8 cellular contexts compared by ENCODE assay signal in the genomic region with DNA sequence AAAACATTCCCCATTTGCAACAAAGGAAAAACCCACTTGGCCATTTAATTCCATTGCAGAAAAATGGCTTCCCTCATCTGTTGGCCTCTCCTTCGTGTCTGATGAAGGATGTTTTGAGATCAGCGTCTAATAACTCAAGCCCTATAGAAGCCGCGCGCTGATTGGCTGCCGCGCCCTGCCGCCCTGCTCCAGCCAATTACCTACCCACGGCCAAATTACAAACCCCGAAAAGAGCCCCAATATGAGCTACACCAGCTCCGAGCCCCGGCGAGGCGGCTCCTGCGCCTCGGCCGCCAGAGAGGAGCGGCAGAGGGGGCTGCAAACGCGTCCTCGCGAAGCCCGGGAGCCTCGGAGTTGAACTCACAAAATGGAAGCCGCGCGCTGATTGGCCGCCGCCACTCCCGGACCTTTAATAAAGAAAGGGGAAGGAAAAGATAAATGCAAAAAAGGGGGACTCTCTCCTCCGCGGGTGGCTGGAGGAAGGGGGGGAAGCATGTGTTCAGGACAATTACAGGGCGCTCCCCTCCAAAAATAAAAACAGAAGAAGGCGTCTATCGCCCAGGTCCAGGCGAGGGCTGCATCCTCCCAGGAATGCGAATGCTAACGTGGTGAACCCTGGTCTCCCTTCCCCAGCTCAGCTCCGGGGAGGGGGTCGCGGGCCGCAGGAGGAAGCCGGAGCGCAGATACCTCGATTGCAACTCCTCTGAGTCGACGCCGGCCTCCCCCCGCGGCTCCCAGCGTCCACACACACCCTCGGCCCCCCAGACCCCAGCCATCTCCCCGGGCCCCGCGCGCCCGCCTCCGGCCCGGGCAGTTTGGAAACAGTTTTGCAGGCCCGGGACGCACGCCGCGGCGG. TPM values are rescaled to one million over a fixed set of nuclear protein-coding genes. Genes with fewer than 3 reads are reported as not detected.
DNase-seq lines count a peak whose midpoint lies in the region; TF ChIP-seq lines count a peak whose summit lies in the region.

No MANE protein-coding gene starts in this region.

- peaks cover 11 to 12% of the 10 kb centered on the region in 2 experiments for H3K36me3 ChIP-seq in SK-N-SH (replicated peaks in 1 of 2; ENCODE audit: control insufficient read depth in 1 of 2, insufficient read depth in 2 of 2, low read length in 1 of 2)
- H3K36me3 ChIP-seq in neutrophil, result peaks cover 19% of the 10 kb centered on the region

- peaks cover 72% of the 10 kb centered on the region for H3K79me2 ChIP-seq in SK-N-SH (ENCODE audit: insufficient read depth)

- H4K20me1 ChIP-seq in SK-N-SH (ENCODE audit: insufficient read depth), result peaks cover 8% of the 10 kb centered on the region

- POLR2A ChIA-PET in HEK293T (lab: Yijun Ruan, JAX), result interaction anchor here (0.6 to 2.9 kb wide), 11 partner anchors 8 to 116 kb away, joined by 3 to 15 read pairs (median 3); a partner anchor contains a TSS
- POLR2A ChIA-PET in SK-N-SH (lab: Yijun Ruan, JAX), result interaction anchor here (0.6 to 3.4 kb wide), 6 partner anchors 8 to 221 kb away, joined by 3 to 30 read pairs (median 4); a partner anchor contains a TSS

- peak overlapping the region; percentile 77 for H3K4me2 ChIP-seq in SK-N-SH

- no peaks in the 10 kb centered on the region for H3K27me3 Mint-ChIP-seq in activated naive CD4-positive, alpha-beta T cell treated with anti-CD3 and anti-CD28 coated beads, Interleukin-2, amount 50 U/mL, for 24 hours

- H3K36me3 Mint-ChIP-seq in activated naive CD4-positive, alpha-beta T cell treated with anti-CD3 and anti-CD28 coated beads, Interleukin-2, amount 50 U/mL, for 24 hours, result peaks cover 2% of the 10 kb centered on the region

- H3K4me3 ChIP-seq in SK-N-SH (ENCODE audit: low read depth in 2 of 2, low read length in 1 of 2) (peak overlapping the region; percentile 70 to 73), neutrophil (ENCODE audit: low read depth in 1 of 2, low read length in 1 of 2) (peak overlapping the region; percentile 84 to 95)

- no peak for TF ChIP-seq RAD21 in SK-N-SH (IDR thresholded peaks at IDR 0.05; ENCODE audit: low read length)

- H2AFZ ChIP-seq in SK-N-SH (ENCODE audit: low read depth), result peak overlapping the region; percentile 82; the same call in 1 of the 2 replicates

- in situ Hi-C loops in G401 (cut with HindIII; ENCODE audit: low sequenced_read_pairs), result no loop called here

- H3K27me3 ChIP-seq in SK-N-SH (ENCODE audit: insufficient read depth), result no peaks in the 10 kb centered on the region
- no peaks in the 10 kb centered on the region for H3K27me3 ChIP-seq in neutrophil

- CTCF ChIA-PET in HEK293T (lab: Yijun Ruan, JAX) (interaction anchor here (0.7 to 2.2 kb wide), 3 partner anchors 9 to 15 kb away, joined by 3 to 10 read pairs (median 10); a partner anchor contains a TSS), SK-N-SH (lab: Yijun Ruan, JAX) (interaction anchor here (0.7 to 18.3 kb wide), 5 partner anchors 9 to 249 kb away, joined by 3 to 675 read pairs (median 12); a partner anchor contains a TSS)

- peak overlapping the region; percentile 93 for H3K4me3 Mint-ChIP-seq in activated naive CD4-positive, alpha-beta T cell treated with anti-CD3 and anti-CD28 coated beads, Interleukin-2, amount 50 U/mL, for 24 hours

- H3K9me3 ChIP-seq in SK-N-SH, result no peaks in the 10 kb centered on the region
- H3K9me3 ChIP-seq in neutrophil, result no peaks in the 10 kb centered on the region

- H3K27ac Mint-ChIP-seq in activated naive CD4-positive, alpha-beta T cell treated with anti-CD3 and anti-CD28 coated beads, Interleukin-2, amount 50 U/mL, for 24 hours, result peak overlapping the region; percentile 99

- H3K4me1 ChIP-seq in SK-N-SH (ENCODE audit: control insufficient read depth in 1 of 2, insufficient read depth in 2 of 2, low read depth in 1 of 2, low read length in 1 of 2), result peaks cover 18 to 30% of the 10 kb centered on the region in 2 experiments
- peaks cover 55 to 62% of the 10 kb centered on the region in 2 experiments for H3K4me1 ChIP-seq in neutrophil (ENCODE audit: control insufficient read depth in 1 of 2, insufficient read depth in 1 of 2, low read depth in 1 of 2, low read length in 1 of 2)

- WGBS in SK-N-SH (ENCODE audit: low lambda C conversion rate), result 1% methylated on average over 45 of the region's 65 CpGs

- no peak for TF ChIP-seq EP300 in SK-N-SH (IDR thresholded peaks at IDR 0.05; ENCODE audit: borderline replicate concordance in 1 of 2, low read depth in 1 of 2, low read length in 1 of 2)

- H3K9me3 Mint-ChIP-seq in activated naive CD4-positive, alpha-beta T cell treated with anti-CD3 and anti-CD28 coated beads, Interleukin-2, amount 50 U/mL, for 24 hours, result no peaks in the 10 kb centered on the region

- TF ChIP-seq CTCF in SK-N-SH (IDR thresholded peaks at IDR 0.05), result no peak
- no peak for TF ChIP-seq CTCF in neutrophil (IDR thresholded peaks at IDR 0.05)

- no peaks in the 10 kb centered on the region for H3K9me2 ChIP-seq in SK-N-SH

- DNase-seq in G401 (ENCODE audit: low spot score) (peak; percentile 98), HEK293T (ENCODE audit: extremely low spot score) (peak; percentile 84), NCI-H1092 treated with DMSO at 0.1 percent for 48 hours (lab: John Stamatoyannopoulos, UW) (peak; percentile 94), SK-N-SH (peak; percentile 88), germinal center (ENCODE audit: low spot score) (peak; percentile 96), superior temporal gyrus (ENCODE audit: extremely low spot score) (peak; percentile 97)

- H3K27ac ChIP-seq in SK-N-SH (ENCODE audit: low read depth in 2 of 2, low read length in 1 of 2) (peak overlapping the region; percentile 98 to 99), neutrophil (peak overlapping the region; percentile 100)

- peaks cover 42% of the 10 kb centered on the region for H3K4me1 Mint-ChIP-seq in activated naive CD4-positive, alpha-beta T cell treated with anti-CD3 and anti-CD28 coated beads, Interleukin-2, amount 50 U/mL, for 24 hours

- H3F3A ChIP-seq in SK-N-SH (replicated peaks; ENCODE audit: insufficient read depth), result peaks cover 33% of the 10 kb centered on the region

- H3K9ac ChIP-seq in SK-N-SH, result peak overlapping the region; percentile 88

TF ChIP-seq in HEK293T, 16 proteins besides CTCF, POLR2A, EP300 and RAD21 (continues in another document):
- TF ChIP-seq L3MBTL2 (conservative IDR thresholded peaks at IDR 0.05) (peak; percentile 57), ARNT (IDR thresholded peaks at IDR 0.05) (no peak), CTBP1 (IDR thresholded peaks at IDR 0.05; ENCODE audit: borderline replicate concordance) (no peak), FOXK2 (IDR thresholded peaks at IDR 0.05) (no peak), TARDBP (IDR thresholded peaks at IDR 0.05) (no peak), HDGF (IDR thresholded peaks at IDR 0.05; ENCODE audit: borderline replicate concordance) (no peak), FOXA1 (IDR thresholded peaks at IDR 0.05) (no peak), SP1 (IDR thresholded peaks at IDR 0.05) (no peak), NFRKB (IDR thresholded peaks at IDR 0.05) (peak; percentile 58; the same call in 1 of the 2 replicates), SUZ12 (IDR thresholded peaks at IDR 0.05) (no peak), FOXM1 (IDR thresholded peaks at IDR 0.05; ENCODE audit: borderline replicate concordance) (no peak), ELF4 (IDR thresholded peaks at IDR 0.05) (no peak)
- TF ChIP-seq, protein P1, sequence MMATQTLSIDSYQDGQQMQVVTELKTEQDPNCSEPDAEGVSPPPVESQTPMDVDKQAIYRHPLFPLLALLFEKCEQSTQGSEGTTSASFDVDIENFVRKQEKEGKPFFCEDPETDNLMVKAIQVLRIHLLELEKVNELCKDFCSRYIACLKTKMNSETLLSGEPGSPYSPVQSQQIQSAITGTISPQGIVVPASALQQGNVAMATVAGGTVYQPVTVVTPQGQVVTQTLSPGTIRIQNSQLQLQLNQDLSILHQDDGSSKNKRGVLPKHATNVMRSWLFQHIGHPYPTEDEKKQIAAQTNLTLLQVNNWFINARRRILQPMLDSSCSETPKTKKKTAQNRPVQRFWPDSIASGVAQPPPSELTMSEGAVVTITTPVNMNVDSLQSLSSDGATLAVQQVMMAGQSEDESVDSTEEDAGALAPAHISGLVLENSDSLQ (IDR thresholded peaks at IDR 0.05), result peak; percentile 48

TF ChIP-seq in SK-N-SH, 30 proteins besides CTCF, POLR2A, EP300 and RAD21 (continues in another document):
- TF ChIP-seq SMC3 (IDR thresholded peaks at IDR 0.05; ENCODE audit: low read depth, low read length) (no peak), RXRA (IDR thresholded peaks at IDR 0.05; ENCODE audit: borderline replicate concordance, low read depth) (peak; percentile 8; the same call in 1 of the 2 replicates), TCF12 (IDR thresholded peaks at IDR 0.05) (peak; percentile 21; the same call in 1 of the 2 replicates), FOSL2 (IDR thresholded peaks at IDR 0.05; ENCODE audit: borderline replicate concordance, low read depth) (0 out of 2 replicates have a peak, but pooled peaks have one; percentile 5)
- TF ChIP-seq, protein P2, sequence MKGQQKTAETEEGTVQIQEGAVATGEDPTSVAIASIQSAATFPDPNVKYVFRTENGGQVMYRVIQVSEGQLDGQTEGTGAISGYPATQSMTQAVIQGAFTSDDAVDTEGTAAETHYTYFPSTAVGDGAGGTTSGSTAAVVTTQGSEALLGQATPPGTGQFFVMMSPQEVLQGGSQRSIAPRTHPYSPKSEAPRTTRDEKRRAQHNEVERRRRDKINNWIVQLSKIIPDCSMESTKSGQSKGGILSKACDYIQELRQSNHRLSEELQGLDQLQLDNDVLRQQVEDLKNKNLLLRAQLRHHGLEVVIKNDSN (IDR thresholded peaks at IDR 0.05; ENCODE audit: borderline replicate concordance, low read depth), result 0 out of 2 replicates have a peak, but pooled peaks have one; percentile 11

RNA-seq across cellular contexts. Expression of a gene that starts 0.7 kb away (rescaled TPM):
- total RNA-seq in G401 (2014; rRNA removed; shearing (Covaris generic)), result 0.62 and 2.8 TPM in 2 replicates
- polyA plus RNA-seq in SK-N-SH (2012; rRNA removed), result 1.2 and 2.0 TPM in 2 replicates
- 1.5 and 1.8 TPM in 2 replicates for polyA plus RNA-seq in SK-N-SH (2012; cell fraction: cytosol; rRNA removed)
- polyA plus RNA-seq in SK-N-SH (2012; cell fraction: nucleus; rRNA removed), result 8.4 and 11.5 TPM in 2 replicates

RNA-seq across cellular contexts. Expression of a gene that starts 9.6 kb away (rescaled TPM):
- total RNA-seq in G401 (2014; rRNA removed; shearing (Covaris generic)), result 35.3 and 46.6 TPM in 2 replicates
- 5.0 and 5.3 TPM in 2 replicates for polyA plus RNA-seq in SK-N-SH (2012; rRNA removed)
- 2.3 and 2.8 TPM in 2 replicates for polyA plus RNA-seq in SK-N-SH (2012; cell fraction: cytosol; rRNA removed)
- polyA plus RNA-seq in SK-N-SH (2012; cell fraction: nucleus; rRNA removed), result 19.5 and 20.2 TPM in 2 replicates

RNA-seq across cellular contexts. Expression of a gene that starts 55.6 kb away (rescaled TPM):
- 16.2 and 20.0 TPM in 2 replicates for total RNA-seq in G401 (2014; rRNA removed; shearing (Covaris generic))
- polyA plus RNA-seq in SK-N-SH (2012; rRNA removed), result 1.8 and 1.9 TPM in 2 replicates
- 2.0 TPM in 2 replicates for polyA plus RNA-seq in SK-N-SH (2012; cell fraction: cytosol; rRNA removed)
- polyA plus RNA-seq in SK-N-SH (2012; cell fraction: nucleus; rRNA removed), result 2.2 and 2.8 TPM in 2 replicates

Comparison
In these comparisons a context has a peak if more than half of its experiments do, and no peak if none do; other contexts are left out.
1. Peak in every context shown above with its lines: DNase-seq, H3K4me3 ChIP-seq and H3K27ac ChIP-seq.